In the genomic region with DNA sequence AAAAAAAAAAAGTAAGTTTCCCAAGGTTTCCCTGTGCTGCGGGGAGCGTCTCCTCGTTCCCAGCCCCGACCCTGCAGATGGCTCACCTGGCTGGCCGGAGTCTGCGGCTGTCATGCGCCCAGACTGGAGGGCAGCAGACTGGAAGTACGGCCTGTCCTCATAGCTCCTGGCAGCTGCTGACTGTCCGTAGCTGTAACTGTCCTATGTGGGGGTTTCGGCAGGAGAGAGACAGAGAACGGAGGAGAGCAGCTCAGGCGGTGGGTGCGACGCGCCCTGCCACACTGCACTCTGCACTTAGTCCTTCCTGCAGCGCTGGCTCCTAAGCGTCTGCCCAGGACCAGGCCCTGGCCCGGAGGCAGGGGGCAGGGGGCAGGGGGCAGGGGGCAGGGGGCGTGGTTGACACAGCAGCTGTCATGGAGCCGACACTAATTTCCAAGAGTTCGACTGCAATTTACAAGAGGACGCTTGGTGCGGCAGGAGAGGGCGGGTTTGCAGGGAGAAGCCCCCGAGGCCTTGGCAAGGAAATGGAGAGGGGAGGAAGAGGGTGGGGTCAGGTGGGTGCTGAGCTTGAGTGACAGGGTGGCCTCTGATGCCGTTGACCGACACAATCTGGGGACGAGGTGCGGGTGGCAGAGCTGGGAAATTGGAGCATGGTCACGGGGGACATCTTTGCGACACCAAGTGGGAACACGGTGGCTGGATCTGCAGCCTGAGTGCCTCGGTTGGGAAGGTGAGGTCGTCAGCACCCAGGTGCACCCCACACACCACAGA, we compare ENCODE assay signal across 2 cellular contexts.
TF ChIP-seq lines count a peak whose summit lies in the region.

No MANE protein-coding gene starts in this region.

TF ChIP-seq in SK-N-SH, 30 proteins besides CTCF, POLR2A, EP300 and RAD21 (continued from another document):
- TF ChIP-seq, protein P1, sequence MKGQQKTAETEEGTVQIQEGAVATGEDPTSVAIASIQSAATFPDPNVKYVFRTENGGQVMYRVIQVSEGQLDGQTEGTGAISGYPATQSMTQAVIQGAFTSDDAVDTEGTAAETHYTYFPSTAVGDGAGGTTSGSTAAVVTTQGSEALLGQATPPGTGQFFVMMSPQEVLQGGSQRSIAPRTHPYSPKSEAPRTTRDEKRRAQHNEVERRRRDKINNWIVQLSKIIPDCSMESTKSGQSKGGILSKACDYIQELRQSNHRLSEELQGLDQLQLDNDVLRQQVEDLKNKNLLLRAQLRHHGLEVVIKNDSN (IDR thresholded peaks at IDR 0.05; ENCODE audit: borderline replicate concordance, low read depth), result no peak
- TF ChIP-seq GATA2 (CRISPR knock-in tag; IDR thresholded peaks at IDR 0.05), result no peak
- no peak for TF ChIP-seq JUND (IDR thresholded peaks at IDR 0.05)

TF ChIP-seq in SK-N-SH treated with all-trans-retinoic acid at 6 μM for 48 hours, 23 proteins besides CTCF, POLR2A, EP300 and RAD21 (continued from another document):
- TF ChIP-seq, protein P2, sequence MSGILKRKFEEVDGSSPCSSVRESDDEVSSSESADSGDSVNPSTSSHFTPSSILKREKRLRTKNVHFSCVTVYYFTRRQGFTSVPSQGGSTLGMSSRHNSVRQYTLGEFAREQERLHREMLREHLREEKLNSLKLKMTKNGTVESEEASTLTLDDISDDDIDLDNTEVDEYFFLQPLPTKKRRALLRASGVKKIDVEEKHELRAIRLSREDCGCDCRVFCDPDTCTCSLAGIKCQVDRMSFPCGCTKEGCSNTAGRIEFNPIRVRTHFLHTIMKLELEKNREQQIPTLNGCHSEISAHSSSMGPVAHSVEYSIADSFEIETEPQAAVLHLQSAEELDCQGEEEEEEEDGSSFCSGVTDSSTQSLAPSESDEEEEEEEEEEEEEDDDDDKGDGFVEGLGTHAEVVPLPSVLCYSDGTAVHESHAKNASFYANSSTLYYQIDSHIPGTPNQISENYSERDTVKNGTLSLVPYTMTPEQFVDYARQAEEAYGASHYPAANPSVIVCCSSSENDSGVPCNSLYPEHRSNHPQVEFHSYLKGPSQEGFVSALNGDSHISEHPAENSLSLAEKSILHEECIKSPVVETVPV (CRISPR knock-in tag; IDR thresholded peaks at IDR 0.05), result no peak
- TF ChIP-seq ZC3H10 (CRISPR knock-in tag; IDR thresholded peaks at IDR 0.05) (no peak), OSR1 (CRISPR knock-in tag; IDR thresholded peaks at IDR 0.05) (no peak), CSDC2 (CRISPR knock-in tag; IDR thresholded peaks at IDR 0.05) (no peak), ARNTL (CRISPR knock-in tag; IDR thresholded peaks at IDR 0.05; ENCODE audit: borderline replicate concordance, low read depth) (no peak), GLIS3 (CRISPR knock-in tag; IDR thresholded peaks at IDR 0.05) (no peak), BACH2 (CRISPR knock-in tag; IDR thresholded peaks at IDR 0.05; ENCODE audit: borderline replicate concordance) (no peak), ZNF565 (CRISPR knock-in tag; conservative IDR thresholded peaks at IDR 0.05; ENCODE audit: low read depth) (no peak), TOX (CRISPR knock-in tag; IDR thresholded peaks at IDR 0.05; ENCODE audit: borderline replicate concordance) (no peak)
